29 cellular contexts compared by ENCODE assay signal in genomic region chr18:58470292-58470691, GRCh38.
"Had no signal": no experiment of that assay in that cellular context is flagged by ENCODE, and none has a peak within 500 bp of the region (broad histone marks: within the 10 kb centered on the region; RNA-seq: fewer than 3 reads in every experiment).

No MANE protein-coding gene starts in this region.

- H3K4me1 Mint-ChIP-seq: endodermal cell had no signal

- H3K9me3 Mint-ChIP-seq: dendritic cell treated with granulocyte-macrophage colony-stimulating factor and Interleukin-4, amounts not matched to agents 40 ng/mL and 50 ng/mL, for 4 days had no signal

- H3K4me3 ChIP-seq: colonic mucosa, coronary artery, dorsolateral prefrontal cortex, esophagus muscularis mucosa, esophagus squamous epithelium, gastrocnemius medialis, gastroesophageal sphincter, heart left ventricle, heart right ventricle had no signal

- DNase-seq: colonic mucosa; cortex of kidney; dermis blood vessel endothelial cell; dorsolateral prefrontal cortex; effector CD4-positive, alpha-beta T cell; effector CD8-positive, alpha-beta T cell; effector memory CD4-positive, alpha-beta T cell; effector memory CD8-positive, alpha-beta T cell; endodermal cell; erythroblast; esophagus squamous epithelium; foreskin fibroblast; foreskin keratinocyte; foreskin melanocyte; gastrocnemius medialis; glutamatergic neuron; head of caudate nucleus; heart left ventricle; heart right ventricle had no signal

- H3K27me3 ChIP-seq: colonic mucosa, esophagus muscularis mucosa, esophagus squamous epithelium, gastrocnemius medialis, gastroesophageal sphincter, heart left ventricle, heart right ventricle had no signal

- ATAC-seq: effector memory CD8-positive, alpha-beta T cell; esophagus mucosa; foreskin keratinocyte; gastrocnemius medialis; gastroesophageal sphincter; heart left ventricle; heart right ventricle had no signal

- H3K27ac Mint-ChIP-seq: dendritic cell treated with granulocyte-macrophage colony-stimulating factor and Interleukin-4, amounts not matched to agents 40 ng/mL and 50 ng/mL, for 4 days; effector memory CD8-positive, alpha-beta T cell; endodermal cell had no signal

- FAIRE-seq: colon, endometrium, endothelial cell of umbilical vein, frontal cortex had no signal

- H3K4me1 ChIP-seq: colonic mucosa, esophagus muscularis mucosa, gastrocnemius medialis, gastroesophageal sphincter, heart left ventricle, heart right ventricle had no signal

- H3K9me3 ChIP-seq: colonic mucosa, esophagus muscularis mucosa, gastrocnemius medialis, gastroesophageal sphincter, heart left ventricle, heart right ventricle had no signal

- H3K36me3 ChIP-seq: colonic mucosa, esophagus muscularis mucosa, esophagus squamous epithelium, gastrocnemius medialis, gastroesophageal sphincter, heart left ventricle, heart right ventricle had no signal

- H3K27ac ChIP-seq: colonic mucosa, coronary artery, dorsolateral prefrontal cortex, epithelial cell of prostate, esophagus muscularis mucosa, esophagus squamous epithelium, foreskin keratinocyte, gastrocnemius medialis, gastroesophageal sphincter, heart left ventricle, heart right ventricle had no signal

- H3K4me3 Mint-ChIP-seq: dendritic cell treated with granulocyte-macrophage colony-stimulating factor and Interleukin-4, amounts not matched to agents 40 ng/mL and 50 ng/mL, for 4 days; effector memory CD8-positive, alpha-beta T cell; endodermal cell had no signal
